ENCODE assay signal across 1 cellular context in the genomic region with DNA sequence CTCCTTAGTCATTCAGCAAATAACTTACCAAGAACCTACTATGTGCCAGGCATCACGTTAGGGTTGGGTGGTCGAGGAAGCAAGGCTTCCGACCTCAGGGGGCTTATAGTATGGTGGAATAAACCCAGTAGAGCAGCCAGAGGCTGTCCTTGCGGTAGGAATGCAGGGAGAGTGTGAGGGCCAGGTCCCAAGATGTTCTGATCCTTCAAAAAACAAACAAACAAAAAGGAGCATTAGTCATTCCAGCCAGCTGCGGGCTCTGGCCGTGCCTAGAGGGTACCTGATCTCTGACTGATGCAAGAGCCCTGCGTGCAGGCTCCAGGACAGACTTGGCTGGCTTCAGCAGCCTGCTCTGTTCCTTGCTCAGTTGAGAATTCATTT.
A peak's percentile ranks its signal among the peaks of the same experiment; 100 is the strongest.
TF ChIP-seq lines count a peak whose summit lies in the region.

No MANE protein-coding gene starts in this region.

TF ChIP-seq in HEK293, 187 proteins besides CTCF, POLR2A, EP300 and RAD21 (continued from another document):
- peak; percentile 91 for TF ChIP-seq ZEB2 (tag by site-specific recombination; IDR thresholded peaks at IDR 0.05)
- peak; percentile 28 for TF ChIP-seq ZIC2 (tag by site-specific recombination; IDR thresholded peaks at IDR 0.05)
- peak; percentile 32; the same call in 1 of the 2 replicates for TF ChIP-seq ZFP69B (tag by site-specific recombination; IDR thresholded peaks at IDR 0.05)
- TF ChIP-seq ZNF169 (tag by site-specific recombination; IDR thresholded peaks at IDR 0.05), result no peak
- 0 out of 2 replicates have a peak, but pooled peaks have one; percentile 15 for TF ChIP-seq ZNF843 (tag by site-specific recombination; IDR thresholded peaks at IDR 0.05)
- TF ChIP-seq, protein P1, sequence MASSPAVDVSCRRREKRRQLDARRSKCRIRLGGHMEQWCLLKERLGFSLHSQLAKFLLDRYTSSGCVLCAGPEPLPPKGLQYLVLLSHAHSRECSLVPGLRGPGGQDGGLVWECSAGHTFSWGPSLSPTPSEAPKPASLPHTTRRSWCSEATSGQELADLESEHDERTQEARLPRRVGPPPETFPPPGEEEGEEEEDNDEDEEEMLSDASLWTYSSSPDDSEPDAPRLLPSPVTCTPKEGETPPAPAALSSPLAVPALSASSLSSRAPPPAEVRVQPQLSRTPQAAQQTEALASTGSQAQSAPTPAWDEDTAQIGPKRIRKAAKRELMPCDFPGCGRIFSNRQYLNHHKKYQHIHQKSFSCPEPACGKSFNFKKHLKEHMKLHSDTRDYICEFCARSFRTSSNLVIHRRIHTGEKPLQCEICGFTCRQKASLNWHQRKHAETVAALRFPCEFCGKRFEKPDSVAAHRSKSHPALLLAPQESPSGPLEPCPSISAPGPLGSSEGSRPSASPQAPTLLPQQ (tag by site-specific recombination; IDR thresholded peaks at IDR 0.05), result 0 out of 2 replicates have a peak, but pooled peaks have one; percentile 15
- no peak for TF ChIP-seq ZNF701 (tag by site-specific recombination; IDR thresholded peaks at IDR 0.05)
- peak; percentile 80 for TF ChIP-seq ZNF366 (tag by site-specific recombination; conservative IDR thresholded peaks at IDR 0.05)
- no peak for TF ChIP-seq YY2 (tag by site-specific recombination; IDR thresholded peaks at IDR 0.05)
- peak; percentile 85 for TF ChIP-seq ZBTB17 (tag by site-specific recombination; IDR thresholded peaks at IDR 0.05)
- peak; percentile 75; the same call in 1 of the 2 replicates for TF ChIP-seq BCL11A (tag by site-specific recombination; IDR thresholded peaks at IDR 0.05; ENCODE audit: low read depth)
- TF ChIP-seq ZNF600 (tag by site-specific recombination; IDR thresholded peaks at IDR 0.05), result peak; percentile 96
- peak; percentile 34; the same call in 1 of the 2 replicates for TF ChIP-seq OSR2 (tag by site-specific recombination; IDR thresholded peaks at IDR 0.05)
- 0 out of 2 replicates have a peak, but pooled peaks have one; percentile 7 for TF ChIP-seq ZNF623 (tag by site-specific recombination; IDR thresholded peaks at IDR 0.05)
- TF ChIP-seq ZNF48 (tag by site-specific recombination; IDR thresholded peaks at IDR 0.05), result no peak
